Comparison of ENCODE assay signal across 18 cellular contexts in genomic region chr5:79202076-79202475, GRCh38. TPM values are rescaled to one million over a fixed set of nuclear protein-coding genes. Genes with fewer than 3 reads are reported as not detected.
DNase-seq lines count a peak whose midpoint lies in the region; ATAC-seq and TF ChIP-seq lines count a peak whose summit lies in the region.
"Had no signal": no experiment of that assay in that cellular context is flagged by ENCODE, and none has a peak within 500 bp of the region (broad histone marks: within the 10 kb centered on the region; RNA-seq: fewer than 3 reads in every experiment).

No MANE protein-coding gene starts in this region.

- no peak overlapping the region for H3K4me3 Mint-ChIP-seq in immature natural killer cell
- H3K4me3 Mint-ChIP-seq: activated CD4-positive, alpha-beta T cell treated with anti-CD3 and anti-CD28 coated beads for 36 hours; T-helper 1 cell treated with Interleukin-12 subunit alpha and Interleukin-12 subunit beta and Interleukin-4 antibody, amounts not matched to agents 30 μg/mL and 1 μg/mL, for 36 hours had no signal

- in situ Hi-C loops in GM23248 (cut with MboI): no loop called here

- no peak overlapping the region for H2AFZ ChIP-seq in GM23248

- H4K20me1 ChIP-seq in GM23248 (ENCODE audit: insufficient read depth): no peaks in the 10 kb centered on the region

- TF ChIP-seq CTCF in retinal pigment epithelial cell (conservative IDR thresholded peaks at IDR 0.05; ENCODE audit: low read depth, low read length): no peak
- TF ChIP-seq CTCF in coronary artery (IDR thresholded peaks at IDR 0.05): no peak

- peaks cover 8% of the 10 kb centered on the region for H3K4me1 ChIP-seq in GM23248 (ENCODE audit: insufficient read depth)
- peaks cover 16% of the 10 kb centered on the region for H3K4me1 ChIP-seq in SJSA1 (replicated peaks)
- H3K4me1 ChIP-seq: upper lobe of left lung had no signal

- DNase-seq in GM23248: peak; percentile 79
- DNase-seq in SJSA1 (ENCODE audit: low read depth in 1 of 2, low spot score in 2 of 2): peak in 1 of 2 experiments; percentile 34
- peak; percentile 40 for DNase-seq in retinal pigment epithelial cell (ENCODE audit: low read depth)
- no peak for DNase-seq in activated gamma-delta T cell (lab: John Stamatoyannopoulos, UW)
- no peak for DNase-seq in coronary artery (ENCODE audit: low spot score)
- DNase-seq in immature natural killer cell: no peak
- DNase-seq: activated CD4-positive, alpha-beta T cell treated with anti-CD3 and anti-CD28 coated beads for 36 hours; amniotic stem cell; KG1; NCI-H1417 treated with DMSO at 0.1 percent for 48 hours; NCI-H446 treated with DMSO at 0.1 percent for 48 hours; posterior cingulate gyrus; stimulated activated CD4-positive, alpha-beta T cell treated with anti-CD3 and anti-CD28 coated beads, Interleukin-4, amount 100 ng/mL, for 1 hour; upper lobe of left lung had no signal

- H3K27me3 ChIP-seq in GM23248 (replicated peaks; ENCODE audit: insufficient read depth): no peaks in the 10 kb centered on the region
- H3K27me3 ChIP-seq in SJSA1 (replicated peaks): no peaks in the 10 kb centered on the region
- H3K27me3 ChIP-seq: upper lobe of left lung had no signal

- peaks cover 0 to 10% (median 0%) of the 10 kb centered on the region in 3 donors for H3K36me3 Mint-ChIP-seq in immature natural killer cell

- peak overlapping the region; percentile 48 for H3K27ac ChIP-seq in GM23248
- peak overlapping the region; percentile 47 for H3K27ac ChIP-seq in SJSA1
- H3K27ac ChIP-seq in coronary artery: no peak overlapping the region
- H3K27ac ChIP-seq: upper lobe of left lung had no signal

- H3K9ac ChIP-seq in GM23248: no peak overlapping the region

- peaks cover 0 to 2% (median 0%) of the 10 kb centered on the region in 3 donors for H3K27me3 Mint-ChIP-seq in immature natural killer cell (ENCODE audit: low read depth in 3 of 3)
- H3K27me3 Mint-ChIP-seq: activated CD4-positive, alpha-beta T cell treated with anti-CD3 and anti-CD28 coated beads for 36 hours had no signal

- no peaks in the 10 kb centered on the region for H3F3A ChIP-seq in GM23248 (ENCODE audit: insufficient read depth)

- H3K4me3 ChIP-seq in GM23248 (no peak overlapping the region), SJSA1 (no peak overlapping the region), retinal pigment epithelial cell (ENCODE audit: low read length) (no peak overlapping the region), coronary artery (no peak overlapping the region)
- H3K4me3 ChIP-seq: upper lobe of left lung had no signal

- H3K4me1 Mint-ChIP-seq in immature natural killer cell: no peaks in the 10 kb centered on the region
- H3K4me1 Mint-ChIP-seq: activated CD4-positive, alpha-beta T cell treated with anti-CD3 and anti-CD28 coated beads for 36 hours had no signal

- ATAC-seq in esophagus mucosa (peak; percentile 73), HG03520 (IDR thresholded peaks at IDR 0.05; ENCODE audit: unreplicated experiment) (no peak)
- ATAC-seq: activated CD4-positive, alpha-beta T cell treated with anti-CD3 and anti-CD28 coated beads for 36 hours; left lobe of liver had no signal

- no peaks in the 10 kb centered on the region for H3K79me2 ChIP-seq in GM23248 (ENCODE audit: insufficient read depth)

- no peak overlapping the region for H3K27ac Mint-ChIP-seq in immature natural killer cell
- H3K27ac Mint-ChIP-seq: activated CD4-positive, alpha-beta T cell treated with anti-CD3 and anti-CD28 coated beads for 36 hours; T-helper 1 cell treated with Interleukin-12 subunit alpha and Interleukin-12 subunit beta and Interleukin-4 antibody, amounts not matched to agents 30 μg/mL and 1 μg/mL, for 36 hours had no signal

- H3K9me3 ChIP-seq in GM23248 (ENCODE audit: low read depth) (no peaks in the 10 kb centered on the region), SJSA1 (replicated peaks) (no peaks in the 10 kb centered on the region)
- H3K9me3 ChIP-seq: upper lobe of left lung had no signal

- no peaks in the 10 kb centered on the region for H3K9me2 ChIP-seq in GM23248 (ENCODE audit: insufficient read depth)

- H3K4me2 ChIP-seq in GM23248 (ENCODE audit: unreplicated experiment): peak overlapping the region; percentile 30

- H3K36me3 ChIP-seq in GM23248 (ENCODE audit: low read depth) (no peaks in the 10 kb centered on the region), SJSA1 (no peaks in the 10 kb centered on the region)
- H3K36me3 ChIP-seq: upper lobe of left lung had no signal

- no peaks in the 10 kb centered on the region for H3K9me3 Mint-ChIP-seq in immature natural killer cell
- H3K9me3 Mint-ChIP-seq: T-helper 1 cell treated with Interleukin-12 subunit alpha and Interleukin-12 subunit beta and Interleukin-4 antibody, amounts not matched to agents 30 μg/mL and 1 μg/mL, for 36 hours had no signal

RNA-seq across cellular contexts. Expression of gene JMY, which starts 33.9 kb away (rescaled TPM):
- total RNA-seq in GM23248 (2014; rRNA removed; shearing (Covaris generic)): 12.2 and 17.6 TPM in 2 replicates
- polyA plus RNA-seq in GM23248 (2016; fragmentation: Nextera tagmentation; extraction: Ambion mirVana) (2.6 and 3.4 TPM in 2 replicates), immature natural killer cell (1 to 10 TPM; 2.9 to 6.7 (median 4.3) TPM)
- total RNA-seq in SJSA1 (2014; rRNA removed; shearing (Covaris generic)): 2.3 and 2.9 TPM in 2 replicates
- total RNA-seq in esophagus mucosa: 6.7 TPM

Comparison
In these comparisons a context has a peak if more than half of its experiments do, and no peak if none do; other contexts are left out.
1. DNase-seq: peak in GM23248 (single experiment) and retinal pigment epithelial cell (single experiment); none in activated gamma-delta T cell (single experiment), coronary artery (single experiment) and immature natural killer cell (0 of 3).
2. H3K27ac ChIP-seq: peak in GM23248 (single experiment) and SJSA1 (single experiment); none in coronary artery (0 of 2).